ENCODE assay signal across 1 cellular context in genomic region chr12:31685801-31686200, GRCh38.
TF ChIP-seq lines count a peak whose summit lies in the region.

No MANE protein-coding gene starts in this region.

TF ChIP-seq in K562, 482 proteins besides CTCF, POLR2A, EP300 and RAD21 (continued from another document):
- TF ChIP-seq KDM4B (IDR thresholded peaks at IDR 0.05; ENCODE audit: borderline replicate concordance in 2 of 2, low read depth in 1 of 2) (no peak), LCOR (CRISPR knock-in tag; IDR thresholded peaks at IDR 0.05) (no peak), MEIS2 (IDR thresholded peaks at IDR 0.05; ENCODE audit: partially characterized antibody) (peak; percentile 7)
TF ChIP-seq in K562: peak in this region for 1.
